In genomic region chr11:72771507-72771906, GRCh38 we compare ENCODE assay signal across 16 cellular contexts. TPM values are rescaled to one million over a fixed set of nuclear protein-coding genes. Genes with fewer than 3 reads are reported as not detected.
DNase-seq lines count a peak whose midpoint lies in the region; ATAC-seq, FAIRE-seq and TF ChIP-seq lines count a peak whose summit lies in the region.
"Had no signal": no experiment of that assay in that cellular context is flagged by ENCODE, and none has a peak within 500 bp of the region (broad histone marks: within the 10 kb centered on the region; RNA-seq: fewer than 3 reads in every experiment).

No MANE protein-coding gene starts in this region.

- TF ChIP-seq CTCF in fibroblast of lung (conservative IDR thresholded peaks at IDR 0.05 in 1 of 2, IDR thresholded peaks at IDR 0.05 in 1 of 2; ENCODE audit: low read depth in 1 of 2, low read length in 2 of 2) (no peak), neural crest cell (conservative IDR thresholded peaks at IDR 0.05) (no peak)

- H3K27me3 Mint-ChIP-seq in neural crest cell (ENCODE audit: low read depth), result no peaks in the 10 kb centered on the region
- H3K27me3 Mint-ChIP-seq: type B pancreatic cell had no signal

- H3K27ac ChIP-seq in fibroblast of lung (ENCODE audit: insufficient read depth, low read length), result no peak overlapping the region
- H3K27ac ChIP-seq: BLaER1, coronary artery, esophagus squamous epithelium had no signal

- no peak overlapping the region for H3K9ac ChIP-seq in fibroblast of lung (ENCODE audit: insufficient read depth, low read length)
- H3K9ac ChIP-seq: BLaER1 had no signal

- no peaks in the 10 kb centered on the region for H3K27me3 ChIP-seq in fibroblast of lung (ENCODE audit: control insufficient read depth, insufficient read depth, low read length)
- H3K27me3 ChIP-seq: BLaER1, esophagus squamous epithelium had no signal

- no peak overlapping the region for H3K4me3 Mint-ChIP-seq in neural crest cell
- H3K4me3 Mint-ChIP-seq: type B pancreatic cell had no signal

- H3K27ac Mint-ChIP-seq in neural crest cell (ENCODE audit: unreplicated experiment), result peak overlapping the region; percentile 43

- peaks cover 19% of the 10 kb centered on the region for H3K4me1 ChIP-seq in fibroblast of lung (ENCODE audit: control insufficient read depth, extremely low read depth, insufficient read depth, low read length)

- DNase-seq in Daoy (ENCODE audit: low read depth) (peak; percentile 79), RCC 7860 (ENCODE audit: low spot score) (peak; percentile 42), fibroblast of lung (ENCODE audit: low read depth in 2 of 2) (peak; percentile 50 to 75), neural crest cell (ENCODE audit: low read depth, low spot score) (no peak), T-helper 1 cell (no peak)
- DNase-seq in activated CD4-positive, alpha-beta T cell treated with anti-CD3 and anti-CD28 coated beads for 1 hour, result no peak
- no peak for DNase-seq in activated naive CD4-positive, alpha-beta T cell treated with anti-CD3 and anti-CD28 coated beads, Interleukin-2, amount 50 U/mL, for 16 hours
- DNase-seq: activated CD4-positive, alpha-beta T cell treated with anti-CD3 and anti-CD28 coated beads for 4 hours; esophagus squamous epithelium; mucosa of descending colon; posterior cingulate gyrus had no signal

- H3K9me3 ChIP-seq in fibroblast of lung (ENCODE audit: control insufficient read depth, insufficient read depth, low read depth, low read length), result no peaks in the 10 kb centered on the region
- H3K9me3 ChIP-seq: BLaER1, esophagus squamous epithelium, mucosa of descending colon had no signal

- no peaks in the 10 kb centered on the region for H3K79me2 ChIP-seq in fibroblast of lung (ENCODE audit: control insufficient read depth, insufficient read depth, low read length)

- H3K4me1 Mint-ChIP-seq in neural crest cell, result peaks cover 17% of the 10 kb centered on the region

- H4K20me1 ChIP-seq in fibroblast of lung (ENCODE audit: control insufficient read depth, extremely low read depth, insufficient read depth, low read length), result no peaks in the 10 kb centered on the region
- H4K20me1 ChIP-seq: BLaER1 had no signal

- FAIRE-seq in RCC 7860 (lab: Jason Lieb, UNC), result no peak
- FAIRE-seq: GM12891 had no signal

- no peaks in the 10 kb centered on the region for H3K36me3 ChIP-seq in fibroblast of lung (ENCODE audit: control insufficient read depth, insufficient read depth, low read length)
- H3K36me3 ChIP-seq: BLaER1 had no signal

- H3K4me2 ChIP-seq in fibroblast of lung (ENCODE audit: extremely low read depth, insufficient read depth, low read length), result no peak overlapping the region
- H3K4me2 ChIP-seq: BLaER1 had no signal

- no peak overlapping the region for H3K4me3 ChIP-seq in fibroblast of lung (replicated peaks in 1 of 4; ENCODE audit: control extremely low read depth in 1 of 4, insufficient read depth in 1 of 4, low read depth in 3 of 4, low read length in 4 of 4)
- H3K4me3 ChIP-seq: BLaER1, coronary artery, esophagus squamous epithelium, mucosa of descending colon had no signal

- no peak overlapping the region for H2AFZ ChIP-seq in fibroblast of lung (ENCODE audit: low read length)

- H3K9me3 Mint-ChIP-seq in neural crest cell, result no peaks in the 10 kb centered on the region
- H3K9me3 Mint-ChIP-seq: type B pancreatic cell had no signal

- no peak for ATAC-seq in GM21786 (IDR thresholded peaks at IDR 0.05; ENCODE audit: unreplicated experiment)
- ATAC-seq: mucosa of descending colon had no signal

- no peaks in the 10 kb centered on the region for H3K36me3 Mint-ChIP-seq in neural crest cell (ENCODE audit: low read depth)
- H3K36me3 Mint-ChIP-seq: type B pancreatic cell had no signal

RNA-seq across cellular contexts. Expression of gene ARAP1, which starts 19.3 kb away (rescaled TPM):
- 52.9 and 55.7 TPM in 2 replicates for total RNA-seq in Daoy (2014; rRNA removed; shearing (Covaris generic))
- total RNA-seq in fibroblast of lung (97.3 and 113 TPM in 2 replicates), neural crest cell (79.0 and 80.7 TPM in 2 replicates)
- 32.8 and 41.8 TPM in 2 replicates for polyA plus RNA-seq in fibroblast of lung
- polyA plus RNA-seq in fibroblast of lung (2012), result 42.6 and 45.5 TPM in 2 replicates
- 96.3 and 130 TPM in 2 replicates for polyA minus RNA-seq in fibroblast of lung (ENCODE audit: low replicate concordance)

RNA-seq across cellular contexts. Expression of gene STARD10, which starts 22.3 kb away (rescaled TPM):
- total RNA-seq in Daoy (2014; rRNA removed; shearing (Covaris generic)), result 16.7 and 21.5 TPM in 2 replicates
- total RNA-seq in fibroblast of lung (32.0 and 38.3 TPM in 2 replicates), neural crest cell (12.6 and 13.5 TPM in 2 replicates)
- 11.4 and 20.7 TPM in 2 replicates for polyA plus RNA-seq in fibroblast of lung
- 11.3 and 22.7 TPM in 2 replicates for polyA plus RNA-seq in fibroblast of lung (2012)
- polyA minus RNA-seq in fibroblast of lung (ENCODE audit: low replicate concordance), result 38.3 and 67.4 TPM in 2 replicates

RNA-seq across cellular contexts. Expression of gene ATG16L2, which starts 42.7 kb away (rescaled TPM):
- total RNA-seq in Daoy (2014; rRNA removed; shearing (Covaris generic)), result 1.3 and 2.3 TPM in 2 replicates
- total RNA-seq in fibroblast of lung, result 5.6 and 8.8 TPM in 2 replicates
- 3.3 and 3.8 TPM in 2 replicates for polyA plus RNA-seq in fibroblast of lung
- 2.2 and 4.3 TPM in 2 replicates for polyA plus RNA-seq in fibroblast of lung (2012)
- polyA minus RNA-seq in fibroblast of lung (ENCODE audit: low replicate concordance), result 4.7 and 10.6 TPM in 2 replicates
- 22.7 and 24.5 TPM in 2 replicates for total RNA-seq in neural crest cell

Comparison
In these comparisons a context has a peak if more than half of its experiments do, and no peak if none do; other contexts are left out.
1. DNase-seq: peak in Daoy (single experiment), RCC 7860 (single experiment) and fibroblast of lung (2 of 2); none in neural crest cell (single experiment), T-helper 1 cell (0 of 5), activated CD4-positive, alpha-beta T cell treated with anti-CD3 and anti-CD28 coated beads for 1 hour (single experiment) and activated naive CD4-positive, alpha-beta T cell treated with anti-CD3 and anti-CD28 coated beads, Interleukin-2, amount 50 U/mL, for 16 hours (single experiment).